8 cellular contexts compared by ENCODE assay signal in the genomic region with DNA sequence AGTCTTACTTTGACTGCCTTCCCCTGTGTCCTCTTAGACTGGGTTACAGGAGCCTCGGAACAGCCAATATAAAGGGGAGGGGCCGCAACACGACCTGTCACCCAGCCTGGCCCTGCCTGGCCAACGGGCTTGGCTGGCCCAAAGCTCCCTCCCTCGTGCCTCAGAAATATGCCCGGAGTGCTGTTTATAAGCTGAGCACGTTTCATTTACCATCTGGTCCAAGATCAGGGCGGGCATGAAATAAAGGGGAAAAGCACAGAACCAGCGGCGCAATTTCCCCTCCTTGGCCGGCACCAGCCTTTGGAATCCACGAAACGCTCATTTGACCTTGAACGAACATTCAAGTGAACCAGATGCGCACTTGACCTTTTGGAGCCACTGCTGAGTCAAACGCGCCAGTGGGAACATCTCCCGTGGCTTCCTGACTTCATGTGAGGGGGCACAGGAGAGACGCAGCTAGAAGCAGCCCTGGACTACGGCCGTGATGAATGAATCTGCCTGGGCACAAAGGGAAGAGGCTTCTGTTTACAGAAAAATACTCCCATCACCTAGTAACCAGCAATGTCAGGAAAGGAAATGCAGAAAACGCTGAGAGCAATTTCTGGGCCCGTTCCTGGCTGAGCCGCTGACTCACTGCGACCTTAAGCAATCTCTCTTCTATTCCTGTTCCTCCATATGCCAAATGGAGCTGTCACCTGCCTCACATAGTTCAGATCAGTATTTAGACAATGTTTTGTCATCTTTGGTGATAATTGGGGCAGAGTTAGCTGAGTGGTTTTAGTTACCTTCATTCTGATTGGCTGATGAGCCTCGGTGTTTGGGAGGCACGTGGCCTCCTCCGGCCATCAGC. TPM values are rescaled to one million over a fixed set of nuclear protein-coding genes. Genes with fewer than 3 reads are reported as not detected.
DNase-seq lines count a peak whose midpoint lies in the region; TF ChIP-seq lines count a peak whose summit lies in the region.

No MANE protein-coding gene starts in this region.

- TF ChIP-seq CTCF in PC-9 (conservative IDR thresholded peaks at IDR 0.05): no peak
- no peak for TF ChIP-seq CTCF in lower leg skin (IDR thresholded peaks at IDR 0.05)
- TF ChIP-seq CTCF in glutamatergic neuron (IDR thresholded peaks at IDR 0.05; ENCODE audit: partially characterized antibody, unreplicated experiment): no peak

- H3K4me1 ChIP-seq in PC-9 (replicated peaks; ENCODE audit: insufficient read depth): peaks cover 41% of the 10 kb centered on the region

- intact Hi-C loops in activated naive CD4-positive, alpha-beta T cell treated with anti-CD3 and anti-CD28 coated beads for 36 hours (cut with micrococcal nuclease): no loop called here
- intact Hi-C loops in PC-9 (cut with micrococcal nuclease; ENCODE audit: unreplicated experiment): loop anchor here (1.0 to 2.0 kb wide), 2 partner anchors 31 to 54 kb away; a partner anchor contains a TSS
- intact Hi-C loops in lower leg skin (cut with DNase I; ENCODE audit: low total_unique reads): loop anchor here (5.0 kb wide), 1 partner anchor 220 kb away; a partner anchor contains a TSS

- H3K27me3 Mint-ChIP-seq in activated naive CD4-positive, alpha-beta T cell treated with anti-CD3 and anti-CD28 coated beads for 36 hours (ENCODE audit: low read depth): no peaks in the 10 kb centered on the region
- H3K27me3 Mint-ChIP-seq in glutamatergic neuron (ENCODE audit: unreplicated experiment): peaks cover 4% of the 10 kb centered on the region

- H3F3A ChIP-seq in PC-9 (ENCODE audit: insufficient read depth, low read depth): peaks cover 33% of the 10 kb centered on the region; the same call in 1 of the 2 replicates

- no peaks in the 10 kb centered on the region for H3K36me3 Mint-ChIP-seq in activated naive CD4-positive, alpha-beta T cell treated with anti-CD3 and anti-CD28 coated beads for 36 hours (ENCODE audit: low read depth)
- peaks cover 6% of the 10 kb centered on the region for H3K36me3 Mint-ChIP-seq in glutamatergic neuron (ENCODE audit: unreplicated experiment)

- CTCF ChIA-PET in activated naive CD4-positive, alpha-beta T cell treated with anti-CD3 and anti-CD28 coated beads for 36 hours (lab: Charles Lee): interaction anchor here (1.5 kb wide), 1 partner anchor 8 kb away, joined by 3 read pairs; no protein-coding TSS in a partner anchor
- CTCF ChIA-PET in PC-9 (lab: Charles Lee): interaction anchor here (1.3 kb wide), 1 partner anchor 69 kb away, joined by 6 read pairs; no protein-coding TSS in a partner anchor

- peak overlapping the region; percentile 67 for H2AFZ ChIP-seq in PC-9

- H3K4me3 ChIP-seq in PC-9 (peak overlapping the region; percentile 39; the same call in 1 of the 2 replicates), lower leg skin (ENCODE audit: low read depth, poor library complexity, severe bottlenecking) (no peak overlapping the region)

- H3K9me2 ChIP-seq in PC-9 (ENCODE audit: insufficient read depth): no peaks in the 10 kb centered on the region

- no peaks in the 10 kb centered on the region for H3K79me2 ChIP-seq in PC-9 (ENCODE audit: low read depth)

- no peaks in the 10 kb centered on the region for H3K36me3 ChIP-seq in PC-9 (ENCODE audit: low read depth)

- POLR2A ChIA-PET in PC-9 (lab: Charles Lee; ENCODE audit: unreplicated experiment): interaction anchor here (0.6 to 1.1 kb wide), 7 partner anchors 20 to 1873 kb away, joined by 3 to 8 read pairs (median 3); no protein-coding TSS in a partner anchor

- H4K20me1 ChIP-seq in PC-9 (ENCODE audit: insufficient read depth): no peaks in the 10 kb centered on the region

- 4 to 6% methylated on average over 28 of the region's 28 CpGs for WGBS in lower leg skin, 2 donors

- no peak overlapping the region for H3K27ac Mint-ChIP-seq in activated naive CD4-positive, alpha-beta T cell treated with anti-CD3 and anti-CD28 coated beads for 36 hours
- no peak overlapping the region for H3K27ac Mint-ChIP-seq in glutamatergic neuron (ENCODE audit: unreplicated experiment)

- H3K27me3 ChIP-seq in PC-9 (ENCODE audit: insufficient read depth, low read depth): no peaks in the 10 kb centered on the region

- no peak overlapping the region for H3K4me3 Mint-ChIP-seq in activated naive CD4-positive, alpha-beta T cell treated with anti-CD3 and anti-CD28 coated beads for 36 hours
- no peak overlapping the region for H3K4me3 Mint-ChIP-seq in glutamatergic neuron (ENCODE audit: unreplicated experiment)

- H3K9me3 Mint-ChIP-seq in activated naive CD4-positive, alpha-beta T cell treated with anti-CD3 and anti-CD28 coated beads for 36 hours: no peaks in the 10 kb centered on the region
- H3K9me3 Mint-ChIP-seq in glutamatergic neuron (ENCODE audit: unreplicated experiment): peaks cover 8% of the 10 kb centered on the region

- no peak for TF ChIP-seq POLR2A in lower leg skin (IDR thresholded peaks at IDR 0.05)

- peak overlapping the region; percentile 75 for H3K4me2 ChIP-seq in PC-9

- H3K27ac ChIP-seq in PC-9: peak overlapping the region; percentile 81
- peak overlapping the region; percentile 75 for H3K27ac ChIP-seq in temporal lobe (ENCODE audit: low read depth, low read length)

- BruUV-seq in PC-9 (replicated peaks; lab: Mats Ljungman, UMichigan): TSS peak; percentile 42

- H3K4me1 Mint-ChIP-seq in activated naive CD4-positive, alpha-beta T cell treated with anti-CD3 and anti-CD28 coated beads for 36 hours (ENCODE audit: low read depth): peaks cover 20% of the 10 kb centered on the region
- H3K4me1 Mint-ChIP-seq in glutamatergic neuron (ENCODE audit: low read depth, unreplicated experiment): peaks cover 11% of the 10 kb centered on the region

- DNase-seq in activated naive CD4-positive, alpha-beta T cell treated with anti-CD3 and anti-CD28 coated beads for 36 hours: peak; percentile 26
- DNase-seq in activated naive CD4-positive, alpha-beta T cell treated with anti-CD3 and anti-CD28 coated beads, Interleukin-2, amount 50 U/mL, for 16 hours: no peak
- DNase-seq in PC-9: peak; percentile 74 to 96
- peak; percentile 94 for DNase-seq in dedifferentiated amniotic fluid mesenchymal stem cell (ENCODE audit: extremely low spot score)
- DNase-seq in lower leg skin (ENCODE audit: low spot score in 2 of 2): peak; percentile 91 to 96
- DNase-seq in GDM1 (lab: John Stamatoyannopoulos, UW): no peak
- no peak for DNase-seq in glutamatergic neuron

- no peaks in the 10 kb centered on the region for H3K9me3 ChIP-seq in PC-9 (ENCODE audit: insufficient read depth, low read depth)

RNA-seq across cellular contexts. Expression of a gene that starts 53.3 kb away (rescaled TPM):
- total RNA-seq in activated naive CD4-positive, alpha-beta T cell treated with anti-CD3 and anti-CD28 coated beads for 36 hours: 1 to 10 TPM; 4.7 to 6.0 TPM
- total RNA-seq in PC-9 (2021) (8.7 and 11.6 TPM in 2 replicates), lower leg skin (10 to 100 TPM; 19.6 to 28.7 (median 25.8) TPM), temporal lobe (3.7 TPM), glutamatergic neuron (ENCODE audit: unreplicated experiment) (4.3 TPM)

Comparison
In these comparisons a context has a peak if more than half of its experiments do, and no peak if none do; other contexts are left out.
1. DNase-seq: peak in activated naive CD4-positive, alpha-beta T cell treated with anti-CD3 and anti-CD28 coated beads for 36 hours (single experiment), PC-9 (2 of 2), dedifferentiated amniotic fluid mesenchymal stem cell (single experiment) and lower leg skin (2 of 2); none in activated naive CD4-positive, alpha-beta T cell treated with anti-CD3 and anti-CD28 coated beads, Interleukin-2, amount 50 U/mL, for 16 hours (single experiment), GDM1 (single experiment) and glutamatergic neuron (single experiment).